In the genomic region with DNA sequence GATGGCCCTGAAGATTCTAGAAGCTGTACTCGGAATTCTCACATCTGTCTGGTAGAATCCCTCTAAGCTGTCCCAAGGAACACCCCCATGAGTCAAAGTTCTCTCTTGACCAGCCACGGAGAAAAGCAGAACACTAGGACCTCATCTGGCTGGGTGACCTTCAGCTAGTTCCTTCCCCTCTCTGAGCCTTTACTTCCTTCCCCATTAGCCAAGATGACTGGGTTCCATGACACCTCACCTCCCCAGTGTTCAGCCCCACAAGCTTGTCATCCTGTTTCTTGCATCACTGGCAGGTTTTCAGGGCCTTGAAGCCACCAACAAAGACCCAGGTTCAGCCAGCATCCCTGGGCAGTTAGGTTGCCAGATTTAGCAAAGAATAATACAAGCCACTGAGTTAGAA, we compare ENCODE assay signal across 1 cellular context.
TF ChIP-seq lines count a peak whose summit lies in the region.

No MANE protein-coding gene starts in this region.

TF ChIP-seq in WTC11, 78 proteins besides CTCF, POLR2A, EP300 and RAD21 (continued from another document):
- TF ChIP-seq FOXP4 (CRISPR knock-in tag; IDR thresholded peaks at IDR 0.05), result no peak
- no peak for TF ChIP-seq NR1H2 (CRISPR knock-in tag; IDR thresholded peaks at IDR 0.05)
- no peak for TF ChIP-seq AFF4 (CRISPR knock-in tag; IDR thresholded peaks at IDR 0.05; ENCODE audit: borderline replicate concordance)
- TF ChIP-seq CREB1 (CRISPR knock-in tag; IDR thresholded peaks at IDR 0.05), result no peak
- TF ChIP-seq GTF2I (CRISPR knock-in tag; conservative IDR thresholded peaks at IDR 0.05), result no peak
- TF ChIP-seq MAX (CRISPR knock-in tag; IDR thresholded peaks at IDR 0.05), result no peak
- no peak for TF ChIP-seq KAT7 (CRISPR knock-in tag; IDR thresholded peaks at IDR 0.05; ENCODE audit: borderline replicate concordance)
